In the genomic region with DNA sequence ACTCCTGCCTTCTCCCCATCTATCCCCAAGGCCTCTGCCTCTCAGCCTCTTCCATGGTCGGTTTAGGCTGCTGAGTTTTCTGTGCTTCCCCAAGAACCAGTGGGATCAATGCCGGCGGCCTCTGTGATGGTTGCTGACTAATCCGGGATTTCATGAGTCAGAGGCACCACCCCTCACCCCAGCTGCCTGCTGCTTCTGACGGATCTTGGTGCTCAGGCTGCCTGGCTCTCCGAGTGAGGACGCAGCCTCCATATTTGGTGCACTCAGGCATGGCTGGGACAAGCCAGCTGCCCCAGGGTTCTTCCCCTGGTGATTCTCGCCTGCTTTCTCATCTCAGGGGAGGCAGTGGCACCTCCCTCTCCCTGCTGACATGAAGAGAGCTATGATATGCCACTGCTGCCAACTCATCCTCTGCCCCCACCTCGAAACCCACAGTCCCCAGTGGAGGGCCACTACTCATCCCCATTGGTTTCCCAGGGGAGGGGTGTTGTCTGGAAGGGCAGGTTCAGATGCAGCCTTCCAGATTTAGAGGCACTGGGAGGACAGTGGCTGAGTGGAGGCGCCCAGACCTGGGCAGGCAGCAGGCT, we compare ENCODE assay signal across 1 cellular context.
TF ChIP-seq lines count a peak whose summit lies in the region.

No MANE protein-coding gene starts in this region.

TF ChIP-seq in HEK293, 187 proteins besides CTCF, POLR2A, EP300 and RAD21 (continued from another document):
- TF ChIP-seq ZNF600 (tag by site-specific recombination; IDR thresholded peaks at IDR 0.05) (peak; percentile 30; the same call in 1 of the 2 replicates), RBAK (tag by site-specific recombination; IDR thresholded peaks at IDR 0.05) (no peak), ZNF335 (tag by site-specific recombination; conservative IDR thresholded peaks at IDR 0.05) (peak; percentile 72), ZNF416 (tag by site-specific recombination; IDR thresholded peaks at IDR 0.05) (no peak), ZNF10 (tag by site-specific recombination; IDR thresholded peaks at IDR 0.05) (peak; percentile 94), ZNF624 (tag by site-specific recombination; IDR thresholded peaks at IDR 0.05) (no peak), ZIC2 (tag by site-specific recombination; IDR thresholded peaks at IDR 0.05) (peak; percentile 77), KLF8 (tag by site-specific recombination; IDR thresholded peaks at IDR 0.05) (peak; percentile 79), ZNF341 (tag by site-specific recombination; IDR thresholded peaks at IDR 0.05; ENCODE audit: low read depth) (peak; percentile 62), MYNN (tag by site-specific recombination; IDR thresholded peaks at IDR 0.05; ENCODE audit: borderline replicate concordance) (no peak), KLF10 (tag by site-specific recombination; IDR thresholded peaks at IDR 0.05) (peak; percentile 64; the same call in 1 of the 2 replicates), OSR2 (tag by site-specific recombination; IDR thresholded peaks at IDR 0.05) (0 out of 2 replicates have a peak, but pooled peaks have one; percentile 36), GLIS1 (tag by site-specific recombination; IDR thresholded peaks at IDR 0.05) (0 out of 2 replicates have a peak, but pooled peaks have one; percentile 15), ZNF747 (tag by site-specific recombination; IDR thresholded peaks at IDR 0.05) (no peak), PRDM1 (tag by site-specific recombination; IDR thresholded peaks at IDR 0.05) (no peak), ZNF660 (tag by site-specific recombination; IDR thresholded peaks at IDR 0.05) (peak; percentile 61)
- TF ChIP-seq, protein P1, sequence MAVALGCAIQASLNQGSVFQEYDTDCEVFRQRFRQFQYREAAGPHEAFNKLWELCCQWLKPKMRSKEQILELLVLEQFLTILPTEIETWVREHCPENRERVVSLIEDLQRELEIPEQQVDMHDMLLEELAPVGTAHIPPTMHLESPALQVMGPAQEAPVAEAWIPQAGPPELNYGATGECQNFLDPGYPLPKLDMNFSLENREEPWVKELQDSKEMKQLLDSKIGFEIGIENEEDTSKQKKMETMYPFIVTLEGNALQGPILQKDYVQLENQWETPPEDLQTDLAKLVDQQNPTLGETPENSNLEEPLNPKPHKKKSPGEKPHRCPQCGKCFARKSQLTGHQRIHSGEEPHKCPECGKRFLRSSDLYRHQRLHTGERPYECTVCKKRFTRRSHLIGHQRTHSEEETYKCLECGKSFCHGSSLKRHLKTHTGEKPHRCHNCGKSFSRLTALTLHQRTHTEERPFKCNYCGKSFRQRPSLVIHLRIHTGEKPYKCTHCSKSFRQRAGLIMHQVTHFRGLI (tag by site-specific recombination; IDR thresholded peaks at IDR 0.05), result no peak
- TF ChIP-seq, protein P2, sequence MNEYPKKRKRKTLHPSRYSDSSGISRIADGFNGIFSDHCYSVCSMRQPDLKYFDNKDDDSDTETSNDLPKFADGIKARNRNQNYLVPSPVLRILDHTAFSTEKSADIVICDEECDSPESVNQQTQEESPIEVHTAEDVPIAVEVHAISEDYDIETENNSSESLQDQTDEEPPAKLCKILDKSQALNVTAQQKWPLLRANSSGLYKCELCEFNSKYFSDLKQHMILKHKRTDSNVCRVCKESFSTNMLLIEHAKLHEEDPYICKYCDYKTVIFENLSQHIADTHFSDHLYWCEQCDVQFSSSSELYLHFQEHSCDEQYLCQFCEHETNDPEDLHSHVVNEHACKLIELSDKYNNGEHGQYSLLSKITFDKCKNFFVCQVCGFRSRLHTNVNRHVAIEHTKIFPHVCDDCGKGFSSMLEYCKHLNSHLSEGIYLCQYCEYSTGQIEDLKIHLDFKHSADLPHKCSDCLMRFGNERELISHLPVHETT (tag by site-specific recombination; IDR thresholded peaks at IDR 0.05), result 0 out of 2 replicates have a peak, but pooled peaks have one; percentile 18
- TF ChIP-seq, protein P3, sequence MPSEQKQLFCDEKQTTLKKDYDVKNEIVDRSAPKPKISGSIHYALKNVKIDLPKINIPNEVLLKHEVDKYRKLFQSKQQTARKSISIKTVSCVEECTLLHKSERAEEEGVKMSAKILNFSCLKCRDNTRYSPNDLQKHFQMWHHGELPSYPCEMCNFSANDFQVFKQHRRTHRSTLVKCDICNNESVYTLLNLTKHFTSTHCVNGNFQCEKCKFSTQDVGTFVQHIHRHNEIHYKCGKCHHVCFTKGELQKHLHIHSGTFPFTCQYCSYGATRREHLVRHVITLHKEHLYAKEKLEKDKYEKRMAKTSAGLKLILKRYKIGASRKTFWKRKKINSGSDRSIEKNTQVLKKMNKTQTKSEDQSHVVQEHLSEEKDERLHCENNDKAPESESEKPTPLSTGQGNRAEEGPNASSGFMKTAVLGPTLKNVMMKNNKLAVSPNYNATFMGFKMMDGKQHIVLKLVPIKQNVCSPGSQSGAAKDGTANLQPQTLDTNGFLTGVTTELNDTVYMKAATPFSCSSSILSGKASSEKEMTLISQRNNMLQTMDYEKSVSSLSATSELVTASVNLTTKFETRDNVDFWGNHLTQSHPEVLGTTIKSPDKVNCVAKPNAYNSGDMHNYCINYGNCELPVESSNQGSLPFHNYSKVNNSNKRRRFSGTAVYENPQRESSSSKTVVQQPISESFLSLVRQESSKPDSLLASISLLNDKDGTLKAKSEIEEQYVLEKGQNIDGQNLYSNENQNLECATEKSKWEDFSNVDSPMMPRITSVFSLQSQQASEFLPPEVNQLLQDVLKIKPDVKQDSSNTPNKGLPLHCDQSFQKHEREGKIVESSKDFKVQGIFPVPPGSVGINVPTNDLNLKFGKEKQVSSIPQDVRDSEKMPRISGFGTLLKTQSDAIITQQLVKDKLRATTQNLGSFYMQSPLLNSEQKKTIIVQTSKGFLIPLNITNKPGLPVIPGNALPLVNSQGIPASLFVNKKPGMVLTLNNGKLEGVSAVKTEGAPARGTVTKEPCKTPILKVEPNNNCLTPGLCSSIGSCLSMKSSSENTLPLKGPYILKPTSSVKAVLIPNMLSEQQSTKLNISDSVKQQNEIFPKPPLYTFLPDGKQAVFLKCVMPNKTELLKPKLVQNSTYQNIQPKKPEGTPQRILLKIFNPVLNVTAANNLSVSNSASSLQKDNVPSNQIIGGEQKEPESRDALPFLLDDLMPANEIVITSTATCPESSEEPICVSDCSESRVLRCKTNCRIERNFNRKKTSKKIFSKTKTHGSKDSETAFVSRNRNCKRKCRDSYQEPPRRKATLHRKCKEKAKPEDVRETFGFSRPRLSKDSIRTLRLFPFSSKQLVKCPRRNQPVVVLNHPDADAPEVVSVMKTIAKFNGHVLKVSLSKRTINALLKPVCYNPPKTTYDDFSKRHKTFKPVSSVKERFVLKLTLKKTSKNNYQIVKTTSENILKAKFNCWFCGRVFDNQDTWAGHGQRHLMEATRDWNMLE (tag by site-specific recombination; conservative IDR thresholded peaks at IDR 0.05; ENCODE audit: low read depth), result no peak
- TF ChIP-seq, protein P4, sequence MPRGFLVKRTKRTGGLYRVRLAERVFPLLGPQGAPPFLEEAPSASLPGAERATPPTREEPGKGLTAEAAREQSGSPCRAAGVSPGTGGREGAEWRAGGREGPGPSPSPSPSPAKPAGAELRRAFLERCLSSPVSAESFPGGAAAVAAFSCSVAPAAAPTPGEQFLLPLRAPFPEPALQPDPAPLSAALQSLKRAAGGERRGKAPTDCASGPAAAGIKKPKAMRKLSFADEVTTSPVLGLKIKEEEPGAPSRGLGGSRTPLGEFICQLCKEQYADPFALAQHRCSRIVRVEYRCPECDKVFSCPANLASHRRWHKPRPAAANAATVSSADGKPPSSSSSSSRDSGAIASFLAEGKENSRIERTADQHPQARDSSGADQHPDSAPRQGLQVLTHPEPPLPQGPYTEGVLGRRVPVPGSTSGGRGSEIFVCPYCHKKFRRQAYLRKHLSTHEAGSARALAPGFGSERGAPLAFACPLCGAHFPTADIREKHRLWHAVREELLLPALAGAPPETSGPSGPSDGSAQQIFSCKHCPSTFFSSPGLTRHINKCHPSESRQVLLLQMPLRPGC (tag by site-specific recombination; IDR thresholded peaks at IDR 0.05), result peak; percentile 41; the same call in 1 of the 2 replicates
